Comparison of ENCODE assay signal across 1 cellular context in genomic region chr6:53312355-53312754, GRCh38.
TF ChIP-seq lines count a peak whose summit lies in the region.

No MANE protein-coding gene starts in this region.

TF ChIP-seq in K562, 482 proteins besides CTCF, POLR2A, EP300 and RAD21 (continued from another document):
- TF ChIP-seq GTF3C2 (IDR thresholded peaks at IDR 0.05; ENCODE audit: borderline replicate concordance, extremely low read depth, insufficient read length): no peak
